Comparison of ENCODE assay signal across 15 cellular contexts in the genomic region with DNA sequence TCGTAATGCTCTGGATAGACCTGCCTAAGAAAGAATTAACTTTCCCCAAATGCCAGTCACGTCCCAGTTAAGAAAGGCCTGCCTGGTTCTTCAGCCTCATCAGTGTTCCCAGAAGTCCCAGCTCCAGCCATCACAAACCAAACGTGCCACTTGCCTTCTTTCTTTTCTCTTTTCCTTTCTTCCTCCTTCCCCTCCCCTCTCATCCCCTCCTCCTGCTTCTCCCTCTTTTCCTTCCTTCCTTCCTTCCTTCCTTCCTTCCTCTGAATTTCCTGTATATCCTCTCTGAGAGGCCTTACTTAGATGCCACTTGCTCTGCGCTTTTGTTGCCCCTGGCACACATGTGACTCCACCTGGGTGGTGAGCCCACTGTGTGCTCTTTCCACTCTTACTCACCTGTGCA.
DNase-seq lines count a peak whose midpoint lies in the region; ATAC-seq and TF ChIP-seq lines count a peak whose summit lies in the region.
"Had no signal": no experiment of that assay in that cellular context is flagged by ENCODE, and none has a peak within 500 bp of the region (broad histone marks: within the 10 kb centered on the region; RNA-seq: fewer than 3 reads in every experiment).

No MANE protein-coding gene starts in this region.

- peak overlapping the region; percentile 76 for H3K27ac ChIP-seq in A673 (ENCODE audit: low read depth, low read length, poor library complexity, severe bottlenecking)
- no peak overlapping the region for H3K27ac ChIP-seq in HEK293 (ENCODE audit: extremely low read depth, low read depth, low read length)
- peak overlapping the region; percentile 53; the same call in 1 of the 2 replicates for H3K27ac ChIP-seq in SK-N-MC
- no peak overlapping the region for H3K27ac ChIP-seq in osteoblast (ENCODE audit: low read depth, low read length)
- H3K27ac ChIP-seq: BLaER1, C4-2B had no signal

- no peak for ATAC-seq in HG02588 (IDR thresholded peaks at IDR 0.05; ENCODE audit: unreplicated experiment)
- ATAC-seq: CD8-positive, alpha-beta T cell had no signal

- H3K4me3 ChIP-seq in A673 (ENCODE audit: low read depth, low read length, poor library complexity, severe bottlenecking) (no peak overlapping the region), HEK293 (ENCODE audit: low read depth, low read length) (no peak overlapping the region), SK-N-MC (no peak overlapping the region), osteoblast (ENCODE audit: insufficient read depth, low read length) (no peak overlapping the region)
- H3K4me3 ChIP-seq: BLaER1, HAP-1 had no signal

- H2AFZ ChIP-seq in osteoblast (ENCODE audit: low read length) = no peak overlapping the region

- DNase-seq in A673 (ENCODE audit: low spot score) = peak; percentile 81
- DNase-seq in SK-N-MC (ENCODE audit: low read depth, low spot score) = peak; percentile 50
- DNase-seq in osteoblast (ENCODE audit: insufficient read length, low spot score, missing footprints) = peak; percentile 21
- DNase-seq in DMS79 treated with DMSO at 0.1 percent for 48 hours (lab: John Stamatoyannopoulos, UW) = no peak
- DNase-seq: CD4-positive, CD25-positive, alpha-beta regulatory T cell; CD8-positive, alpha-beta T cell; DMS 273 treated with DMSO at 0.1 percent for 48 hours; DMS79; GF-D8; GOT3 had no signal

- H3K27me3 ChIP-seq in A673 (replicated peaks; ENCODE audit: insufficient read depth, low read depth, low read length, poor library complexity) (no peaks in the 10 kb centered on the region), osteoblast (ENCODE audit: insufficient read depth, low read length) (no peaks in the 10 kb centered on the region)
- H3K27me3 ChIP-seq: BLaER1 had no signal

- no peaks in the 10 kb centered on the region for H4K20me1 ChIP-seq in osteoblast (ENCODE audit: insufficient read depth, low read length)
- H4K20me1 ChIP-seq: BLaER1 had no signal

- TF ChIP-seq CTCF in A673 (conservative IDR thresholded peaks at IDR 0.05; ENCODE audit: low read depth, low read length) (no peak), HEK293 (tag by site-specific recombination; IDR thresholded peaks at IDR 0.05) (no peak), osteoblast (IDR thresholded peaks at IDR 0.05; ENCODE audit: extremely low read depth, low read depth, low read length) (no peak)

- no TSS peak for BruUV-seq in A673 (replicated peaks; lab: Mats Ljungman, UMichigan)

- CTCF ChIA-PET in A673 (lab: Charles Lee) (interaction anchor here (0.7 kb wide), 1 partner anchor 543 kb away, joined by 4 read pairs; no protein-coding TSS in a partner anchor), HEK293 (lab: Yijun Ruan, JAX) (interaction anchor here (1.3 kb wide), 1 partner anchor 12 kb away, joined by 6 read pairs; no protein-coding TSS in a partner anchor)

- intact Hi-C loops in A673 (cut with micrococcal nuclease; ENCODE audit: unreplicated experiment) = no loop called here

- H3K4me1 ChIP-seq in A673 (ENCODE audit: insufficient read depth, low read length, poor library complexity, severe bottlenecking) (peaks cover 8% of the 10 kb centered on the region), HEK293 (ENCODE audit: control insufficient read depth, insufficient read depth, low read length) (no peaks in the 10 kb centered on the region), osteoblast (ENCODE audit: insufficient read depth, low read length) (no peaks in the 10 kb centered on the region)
- H3K4me1 ChIP-seq: BLaER1, HAP-1 had no signal

- no peak overlapping the region for H3K9ac ChIP-seq in SK-N-MC (ENCODE audit: insufficient read length)
- H3K9ac ChIP-seq: BLaER1 had no signal

- H3K36me3 ChIP-seq in A673 (ENCODE audit: insufficient read depth, low read length, poor library complexity, severe bottlenecking) = no peaks in the 10 kb centered on the region
- H3K36me3 ChIP-seq in HEK293 (ENCODE audit: control insufficient read depth in 2 of 2, insufficient read depth in 1 of 2, low read length in 2 of 2) = peaks cover 0 to 4% of the 10 kb centered on the region in 2 experiments; a peak in 1 of 3 replicates
- H3K36me3 ChIP-seq in SK-N-MC (ENCODE audit: insufficient read depth, low read length) = no peaks in the 10 kb centered on the region; the same call in 1 of the 2 replicates
- H3K36me3 ChIP-seq in osteoblast (ENCODE audit: insufficient read depth, low read length) = no peaks in the 10 kb centered on the region
- H3K36me3 ChIP-seq: BLaER1, HAP-1 had no signal

- no peak overlapping the region for H3K4me2 ChIP-seq in osteoblast (ENCODE audit: insufficient read depth, low read length)
- H3K4me2 ChIP-seq: BLaER1 had no signal

- no peaks in the 10 kb centered on the region for H3K79me2 ChIP-seq in osteoblast (ENCODE audit: insufficient read depth, low read length)

- H3K9me3 ChIP-seq in A673 (ENCODE audit: low read depth, low read length, poor library complexity, severe bottlenecking) (no peaks in the 10 kb centered on the region), HEK293 (ENCODE audit: control insufficient read depth, insufficient read depth, low read depth, low read length) (no peaks in the 10 kb centered on the region), SK-N-MC (ENCODE audit: low read depth, low read length) (no peaks in the 10 kb centered on the region), osteoblast (ENCODE audit: low read depth, low read length) (no peaks in the 10 kb centered on the region)
- H3K9me3 ChIP-seq: BLaER1, HAP-1 had no signal

- POLR2A ChIA-PET in A673 (lab: Charles Lee; ENCODE audit: low non-redundant PET) (no interaction called here), HEK293 (lab: Yijun Ruan, JAX) (no interaction called here)

TF ChIP-seq in HEK293, 187 proteins besides CTCF, POLR2A, EP300 and RAD21:
- TF ChIP-seq ZNF366 (tag by site-specific recombination; conservative IDR thresholded peaks at IDR 0.05) = peak; percentile 52
- no peak for TF ChIP-seq ZNF76 (tag by site-specific recombination; IDR thresholded peaks at IDR 0.05; ENCODE audit: borderline replicate concordance, low read depth)
- TF ChIP-seq ZNF292 (tag by site-specific recombination; IDR thresholded peaks at IDR 0.05; ENCODE audit: borderline replicate concordance, low read depth) = no peak

Comparison
In these comparisons a context has a peak if more than half of its experiments do, and no peak if none do; other contexts are left out.
1. H3K27ac ChIP-seq: peak in A673 (single experiment) and SK-N-MC (single experiment); none in HEK293 (single experiment) and osteoblast (single experiment).